In the genomic region with DNA sequence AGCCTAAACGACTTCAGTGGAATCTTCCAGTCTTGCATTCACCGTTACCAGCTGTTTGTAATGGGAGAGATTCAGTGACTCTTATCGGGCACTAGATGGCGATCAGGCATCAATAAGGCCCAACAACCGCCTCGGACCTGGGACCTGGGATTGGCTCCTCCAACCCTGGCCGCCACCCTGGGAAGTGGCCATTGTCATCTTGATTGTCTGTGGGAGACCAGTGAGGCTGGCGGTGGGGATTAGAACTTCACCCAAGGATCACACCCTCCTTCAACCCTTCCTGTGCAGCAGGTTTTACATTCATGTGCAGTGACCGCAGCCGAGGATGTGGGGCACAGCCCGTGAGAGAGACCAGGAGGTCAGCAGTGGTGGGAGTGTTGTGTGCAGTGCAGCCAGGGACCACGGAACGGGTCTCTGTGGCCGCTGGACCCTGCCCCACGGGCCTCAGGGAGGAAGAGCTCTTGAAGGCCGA, we compare ENCODE assay signal across 8 cellular contexts.
DNase-seq lines count a peak whose midpoint lies in the region; ATAC-seq and TF ChIP-seq lines count a peak whose summit lies in the region.

No MANE protein-coding gene starts in this region.

- H3K9ac ChIP-seq in liver (ENCODE audit: low read depth in 1 of 2, low read length in 2 of 2) = no peak overlapping the region

- peak; percentile 23 to 51 (median 29) for DNase-seq in CD4-positive, alpha-beta T cell
- DNase-seq in GM23338 (ENCODE audit: low spot score) = peak; percentile 95
- DNase-seq in NCI-H2227 (lab: John Stamatoyannopoulos, UW; ENCODE audit: unreplicated experiment) = peak; percentile 82
- peak; percentile 72 for DNase-seq in activated CD4-positive, alpha-beta T cell treated with anti-CD3 and anti-CD28 coated beads for 36 hours
- peak; percentile 82 for DNase-seq in choroid plexus epithelial cell (ENCODE audit: low read depth)
- DNase-seq in stimulated activated CD8-positive, alpha-beta memory T cell treated with anti-CD3 and anti-CD28 coated beads, Interleukin-12 subunit alpha, Interleukin-12 subunit beta, amount 100 ng/mL, for 4 hours (ENCODE audit: low read depth) = peak; percentile 12
- DNase-seq in cortex of kidney (lab: John Stamatoyannopoulos, UW) = no peak

- TF ChIP-seq CTCF in CD4-positive, alpha-beta T cell (IDR thresholded peaks at IDR 0.05) = peak; percentile 84
- TF ChIP-seq CTCF in GM23338 (conservative IDR thresholded peaks at IDR 0.05; ENCODE audit: low read depth in 2 of 2) = peak; percentile 81 to 94
- peak; percentile 97 for TF ChIP-seq CTCF in choroid plexus epithelial cell (conservative IDR thresholded peaks at IDR 0.05; ENCODE audit: low read depth, low read length)
- TF ChIP-seq CTCF in liver (IDR thresholded peaks at IDR 0.05; ENCODE audit: low read depth, low read length, missing input control) = peak; percentile 73

- CTCF ChIA-PET in CD4-positive, alpha-beta T cell (lab: Charles Lee) = interaction anchor here (0.6 to 1.8 kb wide), 22 partner anchors 12 to 410 kb away, joined by 3 to 16 read pairs (median 4); no protein-coding TSS in a partner anchor
- CTCF ChIA-PET in activated CD4-positive, alpha-beta T cell treated with anti-CD3 and anti-CD28 coated beads for 36 hours (lab: Charles Lee) = interaction anchor here (0.5 to 2.5 kb wide), 26 partner anchors 10 to 981 kb away, joined by 3 to 37 read pairs (median 3); no protein-coding TSS in a partner anchor

- H3K9me2 ChIP-seq in GM23338 (ENCODE audit: insufficient read depth) = 0 out of 2 replicates have a peak, but pooled peaks cover 7% of the 10 kb centered on the region

- H2AFZ ChIP-seq in GM23338 = no peak overlapping the region; the same call in 1 of the 2 replicates

- no peaks in the 10 kb centered on the region for H3K27me3 Mint-ChIP-seq in CD4-positive, alpha-beta T cell
- H3K27me3 Mint-ChIP-seq in GM23338 (ENCODE audit: insufficient read depth, low read depth, poor library complexity) = peaks cover 8% of the 10 kb centered on the region
- no peaks in the 10 kb centered on the region for H3K27me3 Mint-ChIP-seq in activated CD4-positive, alpha-beta T cell treated with anti-CD3 and anti-CD28 coated beads for 36 hours

- H3K36me3 ChIP-seq in GM23338 (ENCODE audit: insufficient read depth) = no peaks in the 10 kb centered on the region
- H3K36me3 ChIP-seq in liver (ENCODE audit: control insufficient read depth in 4 of 4, insufficient read depth in 3 of 4, low read depth in 1 of 4, low read length in 3 of 4) = no peaks in the 10 kb centered on the region

- H4K20me1 ChIP-seq in GM23338 (replicated peaks; ENCODE audit: insufficient read depth) = no peaks in the 10 kb centered on the region

- H3K4me2 ChIP-seq in GM23338 = no peak overlapping the region

- H3K27me3 ChIP-seq in CD4-positive, alpha-beta T cell (ENCODE audit: control insufficient read depth, insufficient read depth, low read length) = no peaks in the 10 kb centered on the region
- H3K27me3 ChIP-seq in GM23338 (ENCODE audit: insufficient read depth) = no peaks in the 10 kb centered on the region
- no peaks in the 10 kb centered on the region for H3K27me3 ChIP-seq in liver (ENCODE audit: control insufficient read depth in 4 of 4, insufficient read depth in 4 of 4, low read length in 3 of 4)

- peaks cover 37% of the 10 kb centered on the region for H3K4me1 Mint-ChIP-seq in CD4-positive, alpha-beta T cell (ENCODE audit: low read depth)
- H3K4me1 Mint-ChIP-seq in GM23338 = peaks cover 14% of the 10 kb centered on the region
- H3K4me1 Mint-ChIP-seq in activated CD4-positive, alpha-beta T cell treated with anti-CD3 and anti-CD28 coated beads for 36 hours = peaks cover 23% of the 10 kb centered on the region

- no peaks in the 10 kb centered on the region for H3K79me2 ChIP-seq in GM23338 (replicated peaks; ENCODE audit: insufficient read depth)

- POLR2A ChIA-PET in CD4-positive, alpha-beta T cell (lab: Charles Lee) = interaction anchor here (0.6 to 2.0 kb wide), 12 partner anchors 49 to 409 kb away, joined by 3 to 16 read pairs (median 3); partner anchors contain the start of gene ARL4C
- POLR2A ChIA-PET in activated CD4-positive, alpha-beta T cell treated with anti-CD3 and anti-CD28 coated beads for 36 hours (lab: Charles Lee) = no interaction called here

- WGBS in liver = 55% methylated on average over 16 of the region's 16 CpGs

- no peak overlapping the region for H3K4me3 ChIP-seq in GM23338
- H3K4me3 ChIP-seq in choroid plexus epithelial cell (ENCODE audit: low read depth, low read length) = no peak overlapping the region
- H3K4me3 ChIP-seq in liver (ENCODE audit: low read depth in 1 of 3, low read length in 3 of 3) = no peak overlapping the region

- H3F3A ChIP-seq in GM23338 (replicated peaks; ENCODE audit: low read depth) = no peaks in the 10 kb centered on the region

- H3K27ac Mint-ChIP-seq in CD4-positive, alpha-beta T cell = peak overlapping the region; percentile 63
- H3K27ac Mint-ChIP-seq in GM23338 = no peak overlapping the region
- H3K27ac Mint-ChIP-seq in activated CD4-positive, alpha-beta T cell treated with anti-CD3 and anti-CD28 coated beads for 36 hours = no peak overlapping the region

- H3K4me1 ChIP-seq in GM23338 (ENCODE audit: insufficient read depth) = no peaks in the 10 kb centered on the region
- H3K4me1 ChIP-seq in liver (ENCODE audit: control insufficient read depth in 4 of 4, insufficient read depth in 4 of 4, low read length in 3 of 4) = peaks cover 0 to 2% (median 0%) of the 10 kb centered on the region in 4 donors

- TF ChIP-seq RAD21 in liver (IDR thresholded peaks at IDR 0.05) = peak; percentile 91 to 93

- H3K9me3 ChIP-seq in CD4-positive, alpha-beta T cell (ENCODE audit: control insufficient read depth, low read length) = no peaks in the 10 kb centered on the region
- no peaks in the 10 kb centered on the region for H3K9me3 ChIP-seq in liver (ENCODE audit: control insufficient read depth in 4 of 4, low read length in 3 of 4)

- no peaks in the 10 kb centered on the region for H3K36me3 Mint-ChIP-seq in CD4-positive, alpha-beta T cell (ENCODE audit: low read depth)
- no peaks in the 10 kb centered on the region for H3K36me3 Mint-ChIP-seq in GM23338 (ENCODE audit: low read depth)
- no peaks in the 10 kb centered on the region for H3K36me3 Mint-ChIP-seq in activated CD4-positive, alpha-beta T cell treated with anti-CD3 and anti-CD28 coated beads for 36 hours (ENCODE audit: low read depth)

- no peaks in the 10 kb centered on the region for H3K9me3 Mint-ChIP-seq in CD4-positive, alpha-beta T cell
- no peaks in the 10 kb centered on the region for H3K9me3 Mint-ChIP-seq in GM23338
- no peaks in the 10 kb centered on the region for H3K9me3 Mint-ChIP-seq in activated CD4-positive, alpha-beta T cell treated with anti-CD3 and anti-CD28 coated beads for 36 hours (ENCODE audit: low read depth)

- no peak overlapping the region for H3K4me3 Mint-ChIP-seq in CD4-positive, alpha-beta T cell
- no peak overlapping the region for H3K4me3 Mint-ChIP-seq in GM23338
- H3K4me3 Mint-ChIP-seq in activated CD4-positive, alpha-beta T cell treated with anti-CD3 and anti-CD28 coated beads for 36 hours = no peak overlapping the region

- intact Hi-C loops in CD4-positive, alpha-beta T cell (cut with DNase I, micrococcal nuclease) = loop anchor here (1.0 to 10.0 kb wide), 10 partner anchors 152 to 982 kb away; no protein-coding TSS in a partner anchor
- intact Hi-C loops in activated CD4-positive, alpha-beta T cell treated with anti-CD3 and anti-CD28 coated beads for 36 hours (cut with DNase I, micrococcal nuclease) = loop anchor here (1.0 to 10.0 kb wide), 10 partner anchors 122 to 410 kb away; partner anchors contain the start of gene HJURP (in 1 of the 2)

- peak; percentile 66 for ATAC-seq in CD4-positive, alpha-beta T cell (ENCODE audit: poor library complexity)
- ATAC-seq in GM23338 = peak; percentile 98
- ATAC-seq in activated CD4-positive, alpha-beta T cell treated with anti-CD3 and anti-CD28 coated beads for 36 hours = peak; percentile 87

- H3K27ac ChIP-seq in CD4-positive, alpha-beta T cell (ENCODE audit: low read depth, low read length) = no peak overlapping the region
- H3K27ac ChIP-seq in GM23338 (ENCODE audit: low read depth) (no peak overlapping the region), liver (ENCODE audit: low read depth in 1 of 2, low read length in 2 of 2) (no peak overlapping the region)

TF ChIP-seq in GM23338, 12 proteins besides CTCF, POLR2A, EP300 and RAD21 (continues in another document):
- no peak; the same call in 1 of the 2 replicates for TF ChIP-seq ZNF114 (CRISPR knock-in tag; IDR thresholded peaks at IDR 0.05)

TF ChIP-seq in liver, 16 proteins besides CTCF, POLR2A, EP300 and RAD21:
- TF ChIP-seq ZBTB33 (IDR thresholded peaks at IDR 0.05) = no peak
- TF ChIP-seq HNF4A (conservative IDR thresholded peaks at IDR 0.05) = peak in 1 of 2 donors; percentile 8
- no peak for TF ChIP-seq SP1 (IDR thresholded peaks at IDR 0.05)
